ENCODE assay signal across 25 cellular contexts in the genomic region with DNA sequence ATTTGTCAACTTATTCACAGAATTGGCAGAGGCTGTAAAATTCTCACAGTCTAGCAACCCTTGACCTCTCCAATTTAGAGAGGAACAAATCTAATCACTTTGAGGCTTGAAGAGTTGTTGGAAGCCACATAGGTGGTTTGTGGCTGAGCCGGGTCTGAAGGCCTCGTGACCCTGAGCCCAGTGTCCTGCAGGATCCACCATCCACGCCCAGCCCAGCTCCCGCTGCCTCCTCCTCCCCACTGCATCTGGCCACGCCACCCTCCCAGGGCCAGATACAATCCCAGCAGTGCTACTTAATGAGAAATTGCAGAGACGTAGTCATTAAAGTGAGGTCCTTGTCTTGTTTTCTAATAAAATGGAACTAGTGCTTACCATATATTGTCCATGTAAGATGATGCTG.
"Had no signal": no experiment of that assay in that cellular context is flagged by ENCODE, and none has a peak within 500 bp of the region (broad histone marks: within the 10 kb centered on the region; RNA-seq: fewer than 3 reads in every experiment).

No MANE protein-coding gene starts in this region.

- H3K9me3 ChIP-seq: colonic mucosa, gastrocnemius medialis, heart left ventricle, left lung, neutrophil, pancreas, sigmoid colon, thoracic aorta, tibial nerve, upper lobe of left lung, uterus had no signal

- H3K27ac Mint-ChIP-seq: dendritic cell treated with granulocyte-macrophage colony-stimulating factor and Interleukin-4, amounts not matched to agents 40 ng/mL and 50 ng/mL, for 4 days; endodermal cell; natural killer cell; progenitor cell of endocrine pancreas; stimulated activated memory B cell treated with anti-CD40 and anti-IgM and Interleukin-4, amounts not matched to agents 10 μg/mL and 1 μg/mL and 100 μg/mL, for 72 hours had no signal

- DNase-seq: colonic mucosa; effector CD8-positive, alpha-beta T cell; endodermal cell; foreskin fibroblast; gastrocnemius medialis; heart left ventricle; kidney; mammary epithelial cell; mesendoderm; natural killer cell; pancreas; stimulated activated CD4-positive, alpha-beta T cell treated with anti-CD3 and anti-CD28 coated beads, Interleukin-4, amount 100 ng/mL, for 4 hours; stimulated activated naive CD8-positive, alpha-beta T cell treated with anti-CD3 and anti-CD28 coated beads, Interleukin-15, Interleukin-2, amounts not matched to agents 100 U/mL and 50 U/mL, for 24 hours; substantia nigra; upper lobe of left lung; uterus had no signal

- H3K36me3 Mint-ChIP-seq: natural killer cell; stimulated activated memory B cell treated with anti-CD40 and anti-IgM and Interleukin-4, amounts not matched to agents 10 μg/mL and 1 μg/mL and 100 μg/mL, for 72 hours had no signal

- H3K4me1 Mint-ChIP-seq: endodermal cell; natural killer cell; stimulated activated memory B cell treated with anti-CD40 and anti-IgM and Interleukin-4, amounts not matched to agents 10 μg/mL and 1 μg/mL and 100 μg/mL, for 72 hours had no signal

- H3K4me3 Mint-ChIP-seq: dendritic cell treated with granulocyte-macrophage colony-stimulating factor and Interleukin-4, amounts not matched to agents 40 ng/mL and 50 ng/mL, for 4 days; endodermal cell; natural killer cell; stimulated activated memory B cell treated with anti-CD40 and anti-IgM and Interleukin-4, amounts not matched to agents 10 μg/mL and 1 μg/mL and 100 μg/mL, for 72 hours had no signal

- ATAC-seq: esophagus mucosa; gastrocnemius medialis; heart left ventricle; left lung; natural killer cell; pancreas; stimulated activated memory B cell treated with anti-CD40 and anti-IgM and Interleukin-4, amounts not matched to agents 10 μg/mL and 1 μg/mL and 100 μg/mL, for 72 hours; stimulated activated naive CD8-positive, alpha-beta T cell treated with anti-CD3 and anti-CD28 coated beads, Interleukin-15, Interleukin-2, amounts not matched to agents 100 U/mL and 50 U/mL, for 24 hours had no signal

- H3K27me3 Mint-ChIP-seq: dendritic cell treated with granulocyte-macrophage colony-stimulating factor and Interleukin-4, amounts not matched to agents 40 ng/mL and 50 ng/mL, for 4 days had no signal

- H3K9me3 Mint-ChIP-seq: endodermal cell, natural killer cell had no signal
